8 cellular contexts compared by ENCODE assay signal in genomic region chr15:90829942-90830440, GRCh38. TPM values are rescaled to one million over a fixed set of nuclear protein-coding genes. Genes with fewer than 3 reads are reported as not detected.
DNase-seq lines count a peak whose midpoint lies in the region; ATAC-seq and TF ChIP-seq lines count a peak whose summit lies in the region.

No MANE protein-coding gene starts in this region.

- no peaks in the 10 kb centered on the region for H3K9me3 ChIP-seq in lower lobe of right lung

- intact Hi-C loops in activated CD4-positive, alpha-beta memory T cell treated with anti-CD3 and anti-CD28 coated beads for 36 hours (cut with micrococcal nuclease) = loop anchor here (1.0 kb wide), 5 partner anchors 8 to 39 kb away; no protein-coding TSS in a partner anchor
- intact Hi-C loops in lower lobe of right lung (cut with DNase I) = no loop called here

- DNase-seq in AML-193 (lab: John Stamatoyannopoulos, UW) (peak; percentile 80 to 88), lower lobe of right lung (peak; percentile 53), mesenteric fat pad (ENCODE audit: low spot score) (no peak), GM03348 (ENCODE audit: low spot score) (no peak), germinal center (ENCODE audit: low spot score) (no peak)
- peak; percentile 91 for DNase-seq in activated CD4-positive, alpha-beta memory T cell treated with anti-CD3 and anti-CD28 coated beads for 36 hours

- H3K27me3 Mint-ChIP-seq in activated CD4-positive, alpha-beta memory T cell treated with anti-CD3 and anti-CD28 coated beads for 36 hours = no peaks in the 10 kb centered on the region

- ATAC-seq in GM21737 (IDR thresholded peaks at IDR 0.05; ENCODE audit: unreplicated experiment) (peak; percentile 65), lower lobe of right lung (peak; percentile 78 to 89), HG02938 (IDR thresholded peaks at IDR 0.05; ENCODE audit: unreplicated experiment) (no peak)

- H3K27ac ChIP-seq in lower lobe of right lung = peak overlapping the region; percentile 64

- peaks cover 14% of the 10 kb centered on the region for H3K36me3 Mint-ChIP-seq in activated CD4-positive, alpha-beta memory T cell treated with anti-CD3 and anti-CD28 coated beads for 36 hours

- CTCF ChIA-PET in activated CD4-positive, alpha-beta memory T cell treated with anti-CD3 and anti-CD28 coated beads for 36 hours (lab: Charles Lee) = interaction anchor here (0.6 to 1.5 kb wide), 6 partner anchors 8 to 103 kb away, joined by 3 to 11 read pairs (median 4); partner anchors contain the start of gene HDDC3

- peak overlapping the region; percentile 100 for H3K27ac Mint-ChIP-seq in activated CD4-positive, alpha-beta memory T cell treated with anti-CD3 and anti-CD28 coated beads for 36 hours

- H3K4me3 Mint-ChIP-seq in activated CD4-positive, alpha-beta memory T cell treated with anti-CD3 and anti-CD28 coated beads for 36 hours = peak overlapping the region; percentile 59

- no peaks in the 10 kb centered on the region for H3K36me3 ChIP-seq in lower lobe of right lung

- no peaks in the 10 kb centered on the region for H3K9me3 Mint-ChIP-seq in activated CD4-positive, alpha-beta memory T cell treated with anti-CD3 and anti-CD28 coated beads for 36 hours

- H3K4me1 ChIP-seq in lower lobe of right lung = peaks cover 16% of the 10 kb centered on the region

- H3K4me1 Mint-ChIP-seq in activated CD4-positive, alpha-beta memory T cell treated with anti-CD3 and anti-CD28 coated beads for 36 hours (ENCODE audit: low read depth) = peaks cover 39% of the 10 kb centered on the region

- POLR2A ChIA-PET in activated CD4-positive, alpha-beta memory T cell treated with anti-CD3 and anti-CD28 coated beads for 36 hours (lab: Charles Lee) = interaction anchor here (0.8 to 2.5 kb wide), 20 partner anchors 9 to 113 kb away, joined by 3 to 33 read pairs (median 5); partner anchors contain the start of genes BLM, FURIN and MAN2A2

- H3K27me3 ChIP-seq in lower lobe of right lung (ENCODE audit: low read depth) = no peaks in the 10 kb centered on the region

- no peak overlapping the region for H3K4me3 ChIP-seq in lower lobe of right lung

- no peak for TF ChIP-seq CTCF in lower lobe of right lung (IDR thresholded peaks at IDR 0.05)

RNA-seq across cellular contexts. Expression of gene FURIN, which starts 38.4 kb away (rescaled TPM):
- 100 to 1,000 TPM; 576 to 590 TPM for total RNA-seq in activated CD4-positive, alpha-beta memory T cell treated with anti-CD3 and anti-CD28 coated beads for 36 hours
- total RNA-seq in lower lobe of right lung (86.5 TPM), mesenteric fat pad (99.8 TPM)

RNA-seq across cellular contexts. Expression of gene FES, which starts 54.3 kb away (rescaled TPM):
- total RNA-seq in activated CD4-positive, alpha-beta memory T cell treated with anti-CD3 and anti-CD28 coated beads for 36 hours = 10 to 100 TPM; 18.0 to 21.1 TPM
- 51.0 TPM for total RNA-seq in lower lobe of right lung
- total RNA-seq in mesenteric fat pad = 68.4 TPM

Comparison
In these comparisons a context has a peak if more than half of its experiments do, and no peak if none do; other contexts are left out.
1. DNase-seq: peak in AML-193 (2 of 2), activated CD4-positive, alpha-beta memory T cell treated with anti-CD3 and anti-CD28 coated beads for 36 hours (single experiment) and lower lobe of right lung (single experiment); none in mesenteric fat pad (single experiment), GM03348 (single experiment) and germinal center (single experiment).